22 cellular contexts compared by ENCODE assay signal in genomic region chr1:184053881-184054280, GRCh38. TPM values are rescaled to one million over a fixed set of nuclear protein-coding genes. Genes with fewer than 3 reads are reported as not detected.
DNase-seq lines count a peak whose midpoint lies in the region; ATAC-seq, FAIRE-seq and TF ChIP-seq lines count a peak whose summit lies in the region.
"Had no signal": no experiment of that assay in that cellular context is flagged by ENCODE, and none has a peak within 500 bp of the region (broad histone marks: within the 10 kb centered on the region; RNA-seq: fewer than 3 reads in every experiment).

No MANE protein-coding gene starts in this region.

- no peak overlapping the region for H3K9ac ChIP-seq in SU-DHL-6 (ENCODE audit: low read length)

- no peak for ATAC-seq in naive thymus-derived CD4-positive, alpha-beta T cell
- ATAC-seq in GM21717 (IDR thresholded peaks at IDR 0.05; ENCODE audit: unreplicated experiment): no peak
- ATAC-seq: sciatic nerve had no signal

- peaks cover 26% of the 10 kb centered on the region for H3K36me3 Mint-ChIP-seq in activated CD4-positive, alpha-beta T cell treated with anti-CD3 and anti-CD28 coated beads, Interleukin-2, amount 10 ng/mL, durations not matched to agents 24 days and 14 days (ENCODE audit: low read depth)
- peaks cover 0 to 25% (median 16%) of the 10 kb centered on the region in 5 donors for H3K36me3 Mint-ChIP-seq in naive thymus-derived CD4-positive, alpha-beta T cell

- peaks cover 9% of the 10 kb centered on the region; the same call in 1 of the 2 replicates for H3K79me2 ChIP-seq in SU-DHL-6 (ENCODE audit: insufficient read depth, low read length)

- peaks cover 6% of the 10 kb centered on the region for H3K9me3 Mint-ChIP-seq in activated CD4-positive, alpha-beta T cell treated with anti-CD3 and anti-CD28 coated beads, Interleukin-2, amount 10 ng/mL, durations not matched to agents 24 days and 14 days
- H3K9me3 Mint-ChIP-seq in naive thymus-derived CD4-positive, alpha-beta T cell: peaks cover 0 to 2% (median 0%) of the 10 kb centered on the region in 11 donors
- H3K9me3 Mint-ChIP-seq: activated T-helper 1 cell treated with anti-CD3 and anti-CD28 coated beads, Interleukin-12 subunit alpha, Interleukin-12 subunit beta, Interleukin-2, Interleukin-4 antibody, amounts not matched to agents 30 ng/mL and 10 ng/mL and 1 ng/mL, durations not matched to agents 14 hours and 24 hours and 36 hours had no signal

- H3K4me1 Mint-ChIP-seq in activated CD4-positive, alpha-beta T cell treated with anti-CD3 and anti-CD28 coated beads, Interleukin-2, amount 10 ng/mL, durations not matched to agents 24 days and 14 days: peaks cover 37% of the 10 kb centered on the region
- H3K4me1 Mint-ChIP-seq in naive thymus-derived CD4-positive, alpha-beta T cell: peaks cover 23 to 68% (median 54%) of the 10 kb centered on the region in 7 donors

- H3K27me3 ChIP-seq in SU-DHL-6 (ENCODE audit: low read length): no peaks in the 10 kb centered on the region
- H3K27me3 ChIP-seq in naive thymus-derived CD4-positive, alpha-beta T cell (ENCODE audit: control insufficient read depth in 2 of 2, insufficient read depth in 2 of 2, low read length in 2 of 2): peaks cover 0 to 3% of the 10 kb centered on the region in 2 donors
- H3K27me3 ChIP-seq: MG63, vagina had no signal

- peaks cover 9% of the 10 kb centered on the region for H3K27me3 Mint-ChIP-seq in activated CD4-positive, alpha-beta T cell treated with anti-CD3 and anti-CD28 coated beads, Interleukin-2, amount 10 ng/mL, durations not matched to agents 24 days and 14 days
- H3K27me3 Mint-ChIP-seq in naive thymus-derived CD4-positive, alpha-beta T cell: peaks cover 8 to 16% (median 12%) of the 10 kb centered on the region in 5 donors

- DNase-seq in activated CD4-positive, alpha-beta T cell treated with anti-CD3 and anti-CD28 coated beads, Interleukin-2, amount 10 ng/mL, durations not matched to agents 24 days and 14 days: no peak
- no peak for DNase-seq in activated CD4-positive, alpha-beta T cell treated with anti-CD3 and anti-CD28 coated beads for 1 hour
- no peak for DNase-seq in D721Med (ENCODE audit: insufficient read length, low spot score)
- no peak for DNase-seq in naive thymus-derived CD4-positive, alpha-beta T cell
- DNase-seq in GM19239 (ENCODE audit: insufficient read length, low spot score): no peak
- no peak for DNase-seq in NCI-H2227 treated with DMSO at 0.1 percent for 48 hours (lab: John Stamatoyannopoulos, UW)
- DNase-seq: activated CD4-positive, alpha-beta T cell treated with anti-CD3 and anti-CD28 coated beads for 4 hours; amniotic stem cell; cerebellar nuclear complex; endodermal cell; kidney; mesenchymal stem cell; MG63; NCI-H1694; NCI-H446; Right ventricle myocardium superior; T-helper 9 cell had no signal

- no peak overlapping the region for H3K27ac ChIP-seq in SU-DHL-6 (ENCODE audit: low read depth, low read length)
- no peak overlapping the region for H3K27ac ChIP-seq in naive thymus-derived CD4-positive, alpha-beta T cell (ENCODE audit: low read depth, low read length)
- H3K27ac ChIP-seq: vagina had no signal

- peaks cover 19 to 23% of the 10 kb centered on the region in 2 donors for H3K4me1 ChIP-seq in naive thymus-derived CD4-positive, alpha-beta T cell (ENCODE audit: control insufficient read depth in 2 of 2, insufficient read depth in 2 of 2, low read length in 2 of 2)

- POLR2A ChIA-PET in naive thymus-derived CD4-positive, alpha-beta T cell (lab: Charles Lee): no interaction called here

- no peak overlapping the region for H3K27ac Mint-ChIP-seq in activated CD4-positive, alpha-beta T cell treated with anti-CD3 and anti-CD28 coated beads, Interleukin-2, amount 10 ng/mL, durations not matched to agents 24 days and 14 days
- peak overlapping the region in 1 of 9 donors; percentile 23 for H3K27ac Mint-ChIP-seq in naive thymus-derived CD4-positive, alpha-beta T cell
- H3K27ac Mint-ChIP-seq: activated T-helper 1 cell treated with anti-CD3 and anti-CD28 coated beads, Interleukin-12 subunit alpha, Interleukin-12 subunit beta, Interleukin-2, Interleukin-4 antibody, amounts not matched to agents 30 ng/mL and 10 ng/mL and 1 ng/mL, durations not matched to agents 14 hours and 24 hours and 36 hours; endodermal cell had no signal

- FAIRE-seq in D721Med (lab: Jason Lieb, UNC) (peak; percentile 6), GM19239 (lab: Jason Lieb, UNC) (no peak)

- H4K20me1 ChIP-seq in SU-DHL-6 (ENCODE audit: low read depth, low read length): no peaks in the 10 kb centered on the region

- H3K4me3 Mint-ChIP-seq in activated CD4-positive, alpha-beta T cell treated with anti-CD3 and anti-CD28 coated beads, Interleukin-2, amount 10 ng/mL, durations not matched to agents 24 days and 14 days: peak overlapping the region; percentile 30
- peak overlapping the region; percentile 1 to 53 (median 34) for H3K4me3 Mint-ChIP-seq in naive thymus-derived CD4-positive, alpha-beta T cell
- H3K4me3 Mint-ChIP-seq: endodermal cell had no signal

- TF ChIP-seq CTCF in D721Med (IDR thresholded peaks at IDR 0.05; ENCODE audit: insufficient read depth, missing control alignments) (no peak), SU-DHL-6 (IDR thresholded peaks at IDR 0.05; ENCODE audit: insufficient read depth, low read length, poor library complexity, severe bottlenecking) (no peak)

- H3F3A ChIP-seq in SU-DHL-6 (ENCODE audit: insufficient read depth): no peaks in the 10 kb centered on the region

- H3K4me2 ChIP-seq in SU-DHL-6 (ENCODE audit: low read depth, low read length, poor library complexity, severe bottlenecking): peak overlapping the region; percentile 84

- H3K4me3 ChIP-seq in SU-DHL-6 (ENCODE audit: insufficient read depth, low read length, poor library complexity, severe bottlenecking): no peak overlapping the region
- H3K4me3 ChIP-seq in naive thymus-derived CD4-positive, alpha-beta T cell (ENCODE audit: low read length): no peak overlapping the region
- H3K4me3 ChIP-seq: MG63, vagina had no signal

- no peaks in the 10 kb centered on the region for H3K9me3 ChIP-seq in SU-DHL-6 (ENCODE audit: insufficient read depth, low read length)
- no peaks in the 10 kb centered on the region for H3K9me3 ChIP-seq in naive thymus-derived CD4-positive, alpha-beta T cell (ENCODE audit: control insufficient read depth in 2 of 3, low read length in 3 of 3)
- H3K9me3 ChIP-seq: MG63, vagina had no signal

- H3K9me2 ChIP-seq in SU-DHL-6 (replicated peaks; ENCODE audit: insufficient read depth, low read length): no peaks in the 10 kb centered on the region

- CTCF ChIA-PET in naive thymus-derived CD4-positive, alpha-beta T cell (lab: Charles Lee): no interaction called here

- intact Hi-C loops in activated CD4-positive, alpha-beta T cell treated with anti-CD3 and anti-CD28 coated beads, Interleukin-2, amount 10 ng/mL, durations not matched to agents 24 days and 14 days (cut with micrococcal nuclease): loop anchor here (5.0 kb wide), 2 partner anchors 137 to 402 kb away; partner anchors contain the start of gene APOBEC4
- intact Hi-C loops in naive thymus-derived CD4-positive, alpha-beta T cell (cut with micrococcal nuclease): loop anchor here (2.0 to 10.0 kb wide), 9 partner anchors 137 to 1261 kb away; partner anchors contain the start of genes APOBEC4 (in 1 of the 2), C1orf21 (in 1 of the 2), IVNS1ABP (in 1 of the 2) and SMG7 (in 1 of the 2)

- no peak overlapping the region for H2AFZ ChIP-seq in SU-DHL-6 (ENCODE audit: low read depth, low read length, severe bottlenecking)

- H3K36me3 ChIP-seq in SU-DHL-6 (ENCODE audit: low read length): peaks cover 4% of the 10 kb centered on the region; the same call in 1 of the 2 replicates
- H3K36me3 ChIP-seq in naive thymus-derived CD4-positive, alpha-beta T cell (ENCODE audit: control insufficient read depth in 2 of 3, insufficient read depth in 3 of 3, low read length in 3 of 3): peaks cover 0 to 9% (median 0%) of the 10 kb centered on the region in 3 experiments
- H3K36me3 ChIP-seq: vagina had no signal

RNA-seq across cellular contexts. Expression of gene TSEN15, which starts 2.4 kb away (rescaled TPM):
- total RNA-seq in activated CD4-positive, alpha-beta T cell treated with anti-CD3 and anti-CD28 coated beads, Interleukin-2, amount 10 ng/mL, durations not matched to agents 24 days and 14 days: 44.9 and 48.3 TPM in 2 replicates
- 10 to 100 TPM; 12.7 to 48.9 (median 31.1) TPM for total RNA-seq in naive thymus-derived CD4-positive, alpha-beta T cell
- polyA plus RNA-seq in naive thymus-derived CD4-positive, alpha-beta T cell: 10 to 100 TPM; 31.6 to 52.4 TPM

RNA-seq across cellular contexts. Expression of gene COLGALT2, which starts 16.4 kb away (rescaled TPM):
- 1.3 and 1.7 TPM in 2 replicates for total RNA-seq in activated CD4-positive, alpha-beta T cell treated with anti-CD3 and anti-CD28 coated beads, Interleukin-2, amount 10 ng/mL, durations not matched to agents 24 days and 14 days
- total RNA-seq in naive thymus-derived CD4-positive, alpha-beta T cell: 1 to 10 TPM in 2 of 5 experiments, under 1 TPM in 3; 0.19 to 2.4 (median 0.30) TPM
- under 1 TPM in 1 of 2 donors, not detected in 1; 0.17 TPM for polyA plus RNA-seq in naive thymus-derived CD4-positive, alpha-beta T cell
